ENCODE assay signal across 8 cellular contexts in genomic region chr16:85570213-85570734, GRCh38. TPM values are rescaled to one million over a fixed set of nuclear protein-coding genes. Genes with fewer than 3 reads are reported as not detected.
A peak's percentile ranks its signal among the peaks of the same experiment; 100 is the strongest.
DNase-seq lines count a peak whose midpoint lies in the region; ATAC-seq lines count a peak whose summit lies in the region.

No MANE protein-coding gene starts in this region.

- ATAC-seq in HG02973 (IDR thresholded peaks at IDR 0.05; ENCODE audit: unreplicated experiment) (peak; percentile 8), GM19328 (IDR thresholded peaks at IDR 0.05; ENCODE audit: unreplicated experiment) (no peak)

- DNase-seq in NCI-H2196 (lab: John Stamatoyannopoulos, UW; ENCODE audit: unreplicated experiment) (peak; percentile 29), NCI-H2196 treated with DMSO at 0.1 percent for 48 hours (lab: John Stamatoyannopoulos, UW; ENCODE audit: unreplicated experiment) (no peak), myocyte (ENCODE audit: low read depth) (peak; percentile 66), cerebellar cortex (ENCODE audit: low spot score) (no peak), NCI-H1694 treated with DMSO at 0.1 percent for 48 hours (lab: John Stamatoyannopoulos, UW) (no peak)
- DNase-seq in activated CD4-positive, alpha-beta T cell treated with anti-CD3 and anti-CD28 coated beads, Interleukin-2, amount 50 U/mL, for 48 hours: peak; percentile 16 to 35

RNA-seq across cellular contexts. Expression of gene GSE1, which starts 42.8 kb away (rescaled TPM):
- 37.4 and 51.1 TPM in 2 replicates for total RNA-seq in myocyte
- polyA plus RNA-seq in myocyte (2012): 17.4 TPM

Comparison
In these comparisons a context has a peak if more than half of its experiments do, and no peak if none do; other contexts are left out.
1. DNase-seq: peak in NCI-H2196 (single experiment), activated CD4-positive, alpha-beta T cell treated with anti-CD3 and anti-CD28 coated beads, Interleukin-2, amount 50 U/mL, for 48 hours (2 of 2) and myocyte (single experiment); none in NCI-H2196 treated with DMSO at 0.1 percent for 48 hours (single experiment), cerebellar cortex (single experiment) and NCI-H1694 treated with DMSO at 0.1 percent for 48 hours (single experiment).